8 cellular contexts compared by ENCODE assay signal in genomic region chr14:92121670-92122350, GRCh38.
DNase-seq lines count a peak whose midpoint lies in the region; ATAC-seq, FAIRE-seq and TF ChIP-seq lines count a peak whose summit lies in the region.

TSS of gene CPSF2 (plus strand) at chr14:92121969. CDS start at chr14:92130985, 9,016 bp downstream.
TSS of gene NDUFB1 (minus strand) at chr14:92121706. CDS start at chr14:92117637, 4,069 bp downstream.

- no peak for TF ChIP-seq CTCF in D721Med (IDR thresholded peaks at IDR 0.05; ENCODE audit: insufficient read depth, missing control alignments)

- no peaks in the 10 kb centered on the region for H3K27me3 ChIP-seq in mucosa of rectum (ENCODE audit: control insufficient read depth in 2 of 2, insufficient read depth in 2 of 2, low read length in 2 of 2)

- H3K4me1 ChIP-seq in mucosa of rectum (ENCODE audit: control insufficient read depth in 2 of 2, insufficient read depth in 2 of 2, low read length in 2 of 2): peaks cover 2 to 5% of the 10 kb centered on the region in 2 donors

- peaks cover under 1 to 5% of the 10 kb centered on the region in 2 donors for H3K36me3 ChIP-seq in mucosa of rectum (ENCODE audit: control insufficient read depth in 2 of 2, insufficient read depth in 2 of 2, low read length in 2 of 2)

- DNase-seq in D721Med (ENCODE audit: insufficient read length, low spot score) (peak; percentile 83), HUDEP-2 (lab: John Stamatoyannopoulos, UW; ENCODE audit: unreplicated experiment in 76 of 76) (peak in 73 of 76 experiments; percentile 5 to 94 (median 70)), OCI-M1 (lab: John Stamatoyannopoulos, UW) (peak; percentile 88), activated T-cell treated with anti-CD3 and anti-CD28 coated beads for 48 hours (ENCODE audit: low read depth) (peak; percentile 76), epithelial cell of prostate (ENCODE audit: low read depth, low spot score) (no peak)
- peak; percentile 63 to 76 for DNase-seq in stimulated activated CD8-positive, alpha-beta memory T cell treated with anti-CD3 and anti-CD28 coated beads, Interleukin-7, amount 100 ng/mL, for 1 hour (ENCODE audit: low read depth in 2 of 2)

- peak within 1 kb of the TSS; percentile 93 to 98 for H3K4me3 ChIP-seq in mucosa of rectum (ENCODE audit: low read length in 2 of 2)

- peak within 1 kb of the TSS; percentile 94 to 97 for H3K9ac ChIP-seq in mucosa of rectum (ENCODE audit: low read depth in 1 of 2, low read length in 2 of 2)

- no peak for FAIRE-seq in D721Med (lab: Jason Lieb, UNC)

- H3K27ac ChIP-seq in epithelial cell of prostate (peak within 1 kb of the TSS; percentile 73), mucosa of rectum (ENCODE audit: low read depth in 2 of 2, low read length in 2 of 2) (peak within 1 kb of the TSS; percentile 88 to 93)

- peak; percentile 80 for ATAC-seq in GM21390 (IDR thresholded peaks at IDR 0.05; ENCODE audit: unreplicated experiment)

- no peaks in the 10 kb centered on the region for H3K9me3 ChIP-seq in mucosa of rectum (ENCODE audit: control insufficient read depth in 2 of 2, low read length in 2 of 2)
